Comparison of ENCODE assay signal across 1 cellular context in the genomic region with DNA sequence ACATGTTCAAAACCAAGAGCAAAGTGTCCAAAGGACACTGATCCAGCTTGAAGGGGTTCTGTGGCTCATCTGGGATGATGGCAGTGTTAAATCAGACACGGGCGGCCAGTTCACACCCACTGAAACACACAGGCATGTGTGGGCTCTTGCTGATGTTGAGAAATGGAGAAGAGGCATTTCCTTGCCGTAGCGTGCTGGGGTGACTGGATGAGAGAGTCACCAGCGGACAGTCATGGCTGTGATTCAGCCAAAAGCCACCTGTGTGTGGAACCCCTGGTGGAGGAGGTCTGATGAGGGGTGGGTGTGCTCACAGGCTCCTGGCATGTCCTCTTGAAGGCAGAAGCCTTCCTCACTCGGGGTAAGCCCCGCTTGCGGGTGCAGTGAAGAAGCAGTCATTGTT.
TF ChIP-seq lines count a peak whose summit lies in the region.

No MANE protein-coding gene starts in this region.

TF ChIP-seq in WTC11, 78 proteins besides CTCF, POLR2A, EP300 and RAD21 (continued from another document):
- TF ChIP-seq GTF2I (CRISPR knock-in tag; conservative IDR thresholded peaks at IDR 0.05) (no peak), ZNF317 (CRISPR knock-in tag; IDR thresholded peaks at IDR 0.05; ENCODE audit: borderline replicate concordance, low read depth) (no peak)
